Comparison of ENCODE assay signal across 25 cellular contexts in the genomic region with DNA sequence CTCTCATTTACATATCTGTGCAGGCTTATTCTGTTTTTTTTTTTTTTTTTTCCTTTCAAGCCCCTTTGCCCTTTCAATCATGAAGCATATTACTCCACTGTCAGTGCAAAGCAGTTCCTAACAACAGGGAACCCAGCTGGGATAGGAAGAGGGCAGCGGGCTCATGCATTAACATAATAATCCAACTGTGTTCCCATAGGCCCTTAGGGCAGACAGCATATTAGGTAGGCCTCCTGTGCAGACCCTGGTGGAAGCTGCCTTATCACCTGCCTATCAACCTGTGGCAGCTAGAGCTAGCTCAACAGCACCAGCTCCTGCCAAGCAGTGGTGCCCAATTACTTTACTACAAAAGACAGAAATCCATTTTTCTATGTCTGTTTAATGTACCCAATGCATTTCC. TPM values are rescaled to one million over a fixed set of nuclear protein-coding genes. Genes with fewer than 3 reads are reported as not detected.
DNase-seq lines count a peak whose midpoint lies in the region; ATAC-seq and TF ChIP-seq lines count a peak whose summit lies in the region.
"Had no signal": no experiment of that assay in that cellular context is flagged by ENCODE, and none has a peak within 500 bp of the region (broad histone marks: within the 10 kb centered on the region; RNA-seq: fewer than 3 reads in every experiment).

No MANE protein-coding gene starts in this region.

- peak overlapping the region; percentile 10 for H3K4me2 ChIP-seq in neural progenitor cell

- DNase-seq in NCI-H82 (lab: John Stamatoyannopoulos, UW) (peak; percentile 26), NCI-H82 treated with DMSO at 0.1 percent for 48 hours (lab: John Stamatoyannopoulos, UW; ENCODE audit: unreplicated experiment) (no peak), NCI-H345 (lab: John Stamatoyannopoulos, UW) (peak; percentile 43), glutamatergic neuron (peak; percentile 22), neural progenitor cell (ENCODE audit: low spot score) (peak; percentile 54), nucleus accumbens (lab: John Stamatoyannopoulos, UW) (no peak), EL (no peak)
- DNase-seq: activated CD4-positive, CD25-positive, alpha-beta regulatory T cell treated with anti-CD3 and anti-CD28 coated beads, Interleukin-2, amount 50 U/mL, for 72 hours; activated CD8-positive, alpha-beta T cell treated with anti-CD3 and anti-CD28 coated beads, Interleukin-2, amount 10 ng/mL, durations not matched to agents 7 days and 5 days; activated naive CD4-positive, alpha-beta T cell treated with anti-CD3 and anti-CD28 coated beads for 36 hours; activated T-cell treated with anti-CD3 and anti-CD28 coated beads, Interleukin-2, amount 50 U/mL, for 1 hour; amygdala; C1 segment of cervical spinal cord; dermis blood vessel endothelial cell; KBM-7; mesenchymal stem cell; naive thymus-derived CD4-positive, alpha-beta T cell; NCI-H2029; stimulated activated CD4-positive, alpha-beta T cell treated with anti-CD3 and anti-CD28 coated beads, Interleukin-15, amount 100 ng/mL, for 24 hours; T1000 had no signal

- H3K27ac ChIP-seq in neural progenitor cell: no peak overlapping the region
- H3K27ac ChIP-seq: cardiac muscle cell, epithelial cell of prostate, parathyroid adenoma had no signal

- H3K27me3 ChIP-seq in neural progenitor cell: no peaks in the 10 kb centered on the region
- H3K27me3 ChIP-seq: cardiac muscle cell had no signal

- H3K36me3 Mint-ChIP-seq in glutamatergic neuron (ENCODE audit: unreplicated experiment) (no peaks in the 10 kb centered on the region), neural progenitor cell (no peaks in the 10 kb centered on the region)

- peaks cover 2% of the 10 kb centered on the region for H3K9me3 Mint-ChIP-seq in glutamatergic neuron (ENCODE audit: unreplicated experiment)
- H3K9me3 Mint-ChIP-seq in neural progenitor cell: no peaks in the 10 kb centered on the region
- H3K9me3 Mint-ChIP-seq: activated naive CD4-positive, alpha-beta T cell treated with anti-CD3 and anti-CD28 coated beads for 36 hours; naive thymus-derived CD4-positive, alpha-beta T cell had no signal

- H3K4me1 Mint-ChIP-seq in glutamatergic neuron (ENCODE audit: low read depth, unreplicated experiment) (peaks cover 44% of the 10 kb centered on the region), neural progenitor cell (peaks cover 20% of the 10 kb centered on the region)

- H3K4me3 Mint-ChIP-seq in glutamatergic neuron (ENCODE audit: unreplicated experiment) (no peak overlapping the region), neural progenitor cell (no peak overlapping the region)
- H3K4me3 Mint-ChIP-seq: activated CD8-positive, alpha-beta T cell treated with anti-CD3 and anti-CD28 coated beads, Interleukin-2, amount 10 ng/mL, durations not matched to agents 7 days and 5 days; activated naive CD4-positive, alpha-beta T cell treated with anti-CD3 and anti-CD28 coated beads for 36 hours; naive thymus-derived CD4-positive, alpha-beta T cell had no signal

- no peak for TF ChIP-seq CTCF in glutamatergic neuron (IDR thresholded peaks at IDR 0.05; ENCODE audit: partially characterized antibody, unreplicated experiment)
- no peak for TF ChIP-seq CTCF in neural progenitor cell (IDR thresholded peaks at IDR 0.05)

- no peaks in the 10 kb centered on the region for H3K79me2 ChIP-seq in neural progenitor cell (ENCODE audit: low read depth)
- H3K79me2 ChIP-seq: parathyroid adenoma had no signal

- H3K27me3 Mint-ChIP-seq in glutamatergic neuron (ENCODE audit: unreplicated experiment): no peaks in the 10 kb centered on the region
- H3K27me3 Mint-ChIP-seq in neural progenitor cell (ENCODE audit: insufficient read depth, low read depth): no peaks in the 10 kb centered on the region
- H3K27me3 Mint-ChIP-seq: naive thymus-derived CD4-positive, alpha-beta T cell had no signal

- no peaks in the 10 kb centered on the region for H3F3A ChIP-seq in neural progenitor cell (ENCODE audit: low read depth)

- no peak overlapping the region for H2AFZ ChIP-seq in neural progenitor cell (replicated peaks)
- H2AFZ ChIP-seq: parathyroid adenoma had no signal

- no peak for ATAC-seq in GM21737 (IDR thresholded peaks at IDR 0.05; ENCODE audit: unreplicated experiment)
- ATAC-seq: activated CD8-positive, alpha-beta T cell treated with anti-CD3 and anti-CD28 coated beads, Interleukin-2, amount 10 ng/mL, durations not matched to agents 7 days and 5 days; naive thymus-derived CD4-positive, alpha-beta T cell; sciatic nerve had no signal

- H3K9me3 ChIP-seq in neural progenitor cell (ENCODE audit: low read depth): no peaks in the 10 kb centered on the region

- no peaks in the 10 kb centered on the region for H4K20me1 ChIP-seq in neural progenitor cell (ENCODE audit: low read depth)

- H3K27ac Mint-ChIP-seq in glutamatergic neuron (ENCODE audit: unreplicated experiment) (no peak overlapping the region), neural progenitor cell (no peak overlapping the region)
- H3K27ac Mint-ChIP-seq: activated CD8-positive, alpha-beta T cell treated with anti-CD3 and anti-CD28 coated beads, Interleukin-2, amount 10 ng/mL, durations not matched to agents 7 days and 5 days; activated naive CD4-positive, alpha-beta T cell treated with anti-CD3 and anti-CD28 coated beads for 36 hours; naive thymus-derived CD4-positive, alpha-beta T cell had no signal

- H3K4me3 ChIP-seq in neural progenitor cell: no peak overlapping the region
- H3K4me3 ChIP-seq: cardiac muscle cell had no signal

- H3K4me1 ChIP-seq in neural progenitor cell: peaks cover 13% of the 10 kb centered on the region
- H3K4me1 ChIP-seq: parathyroid adenoma had no signal

- no peaks in the 10 kb centered on the region for H3K36me3 ChIP-seq in neural progenitor cell
- H3K36me3 ChIP-seq: cardiac muscle cell had no signal

- no peak overlapping the region for H3K9ac ChIP-seq in neural progenitor cell
- H3K9ac ChIP-seq: parathyroid adenoma had no signal

RNA-seq across cellular contexts. Expression of a gene that starts 49.3 kb away (rescaled TPM):
- 13.5 TPM for total RNA-seq in glutamatergic neuron (ENCODE audit: unreplicated experiment)
- 5.0 and 9.9 TPM in 2 replicates for total RNA-seq in neural progenitor cell (ENCODE audit: low replicate concordance)

Comparison
In these comparisons a context has a peak if more than half of its experiments do, and no peak if none do; other contexts are left out.
1. DNase-seq: peak in NCI-H82 (single experiment), NCI-H345 (single experiment), glutamatergic neuron (single experiment) and neural progenitor cell (single experiment); none in NCI-H82 treated with DMSO at 0.1 percent for 48 hours (single experiment), nucleus accumbens (0 of 56) and EL (single experiment).